In genomic region chr4:183905593-183906485, GRCh38 we compare ENCODE assay signal across 8 cellular contexts. TPM values are rescaled to one million over a fixed set of nuclear protein-coding genes. Genes with fewer than 3 reads are reported as not detected.
A peak's percentile ranks its signal among the peaks of the same experiment; 100 is the strongest.
DNase-seq lines count a peak whose midpoint lies in the region; ATAC-seq and TF ChIP-seq lines count a peak whose summit lies in the region.

No MANE protein-coding gene starts in this region.

- H3K4me3 Mint-ChIP-seq in naive thymus-derived CD4-positive, alpha-beta T cell: peak overlapping the region in 6 of 10 donors; percentile 25 to 74 (median 50)

- peaks cover 0 to 10% (median 4%) of the 10 kb centered on the region in 7 donors for H3K4me1 Mint-ChIP-seq in naive thymus-derived CD4-positive, alpha-beta T cell

- H3K36me3 Mint-ChIP-seq in naive thymus-derived CD4-positive, alpha-beta T cell: peaks cover 0 to 2% (median 0%) of the 10 kb centered on the region in 5 donors

- ATAC-seq in naive thymus-derived CD4-positive, alpha-beta T cell: no peak

- H3K27me3 ChIP-seq in AG04450 (ENCODE audit: control insufficient read depth, insufficient read depth, low read length): peaks cover 44% of the 10 kb centered on the region
- H3K27me3 ChIP-seq in naive thymus-derived CD4-positive, alpha-beta T cell (ENCODE audit: control insufficient read depth in 2 of 2, insufficient read depth in 2 of 2, low read length in 2 of 2): peaks cover 1 to 4% of the 10 kb centered on the region in 2 donors

- H3K4me1 ChIP-seq in naive thymus-derived CD4-positive, alpha-beta T cell (ENCODE audit: control insufficient read depth in 2 of 2, insufficient read depth in 2 of 2, low read length in 2 of 2): peaks cover 0 to 5% of the 10 kb centered on the region in 2 donors

- DNase-seq in AG04450 (ENCODE audit: low read depth, low spot score) (no peak), HEK293T (ENCODE audit: extremely low spot score) (peak; percentile 27), fibroblast of villous mesenchyme (ENCODE audit: low read depth) (peak; percentile 13), NCI-H2196 (lab: John Stamatoyannopoulos, UW; ENCODE audit: unreplicated experiment) (no peak), NCI-H2081 treated with DMSO at 0.1 percent for 48 hours (lab: John Stamatoyannopoulos, UW) (no peak), HuH-7 (ENCODE audit: low spot score) (no peak)
- DNase-seq in naive thymus-derived CD4-positive, alpha-beta T cell: peak in 1 of 9 donors; percentile 23

- peaks cover 3% of the 10 kb centered on the region; the same call in 1 of the 2 replicates for H3K9me3 ChIP-seq in AG04450 (ENCODE audit: control insufficient read depth, insufficient read depth, low read length)
- no peaks in the 10 kb centered on the region for H3K9me3 ChIP-seq in naive thymus-derived CD4-positive, alpha-beta T cell (ENCODE audit: control insufficient read depth in 2 of 3, low read length in 3 of 3)

- POLR2A ChIA-PET in AG04450 (lab: Yijun Ruan, JAX) (interaction anchor here (0.7 kb wide), 1 partner anchor 112 kb away, joined by 6 read pairs; no protein-coding TSS in a partner anchor), HEK293T (lab: Yijun Ruan, JAX) (interaction anchor here (0.7 to 4.2 kb wide), 16 partner anchors 8 to 462 kb away, joined by 3 to 37 read pairs (median 4); no protein-coding TSS in a partner anchor)
- POLR2A ChIA-PET in naive thymus-derived CD4-positive, alpha-beta T cell (lab: Charles Lee): no interaction called here

- TF ChIP-seq CTCF in AG04450 (IDR thresholded peaks at IDR 0.05; ENCODE audit: low read depth, low read length): no peak
- TF ChIP-seq CTCF in VCaP (conservative IDR thresholded peaks at IDR 0.05): 0 out of 2 replicates have a peak, but pooled peaks have one; percentile 2
- TF ChIP-seq CTCF in fibroblast of villous mesenchyme (IDR thresholded peaks at IDR 0.05; ENCODE audit: insufficient read depth, low read depth, low read length): no peak

- no peak overlapping the region for H3K27ac Mint-ChIP-seq in naive thymus-derived CD4-positive, alpha-beta T cell

- peaks cover 0 to 9% (median 0%) of the 10 kb centered on the region in 11 donors for H3K9me3 Mint-ChIP-seq in naive thymus-derived CD4-positive, alpha-beta T cell

- H3K4me3 ChIP-seq in AG04450 (ENCODE audit: low read depth, low read length) (peak overlapping the region; percentile 48), fibroblast of villous mesenchyme (ENCODE audit: low read depth, low read length) (peak overlapping the region; percentile 45)
- no peak overlapping the region for H3K4me3 ChIP-seq in naive thymus-derived CD4-positive, alpha-beta T cell (ENCODE audit: low read length)

- H3K27ac ChIP-seq in AG04450 (ENCODE audit: low read depth, low read length) (no peak overlapping the region), VCaP (peak overlapping the region; percentile 70)
- H3K27ac ChIP-seq in naive thymus-derived CD4-positive, alpha-beta T cell (ENCODE audit: low read depth, low read length): no peak overlapping the region

- CTCF ChIA-PET in AG04450 (lab: Charles Lee): no interaction called here
- CTCF ChIA-PET in HEK293T (lab: Yijun Ruan, JAX): interaction anchor here (0.9 to 1.6 kb wide), 2 partner anchors 194 kb away, joined by 4 to 5 read pairs; no protein-coding TSS in a partner anchor
- CTCF ChIA-PET in naive thymus-derived CD4-positive, alpha-beta T cell (lab: Charles Lee): interaction anchor here (0.6 kb wide), 1 partner anchor 49 kb away, joined by 3 read pairs; no protein-coding TSS in a partner anchor

- intact Hi-C loops in naive thymus-derived CD4-positive, alpha-beta T cell (cut with micrococcal nuclease): loop anchor here in 1 of 2 donors (2.0 to 10.0 kb wide), 2 partner anchors 1109 to 1761 kb away; no protein-coding TSS in a partner anchor

- H3K27me3 Mint-ChIP-seq in naive thymus-derived CD4-positive, alpha-beta T cell: peaks cover 25 to 84% (median 65%) of the 10 kb centered on the region in 5 donors

- no peaks in the 10 kb centered on the region for H3K36me3 ChIP-seq in naive thymus-derived CD4-positive, alpha-beta T cell (ENCODE audit: control insufficient read depth in 2 of 3, insufficient read depth in 3 of 3, low read length in 3 of 3)

TF ChIP-seq in HEK293T, 16 proteins besides CTCF, POLR2A, EP300 and RAD21:
- no peak for TF ChIP-seq BHLHE40 (IDR thresholded peaks at IDR 0.05; ENCODE audit: borderline replicate concordance)
- TF ChIP-seq L3MBTL2 (conservative IDR thresholded peaks at IDR 0.05): peak; percentile 47

RNA-seq across cellular contexts. Expression of gene STOX2, which starts 0.7 kb away (rescaled TPM):
- 2.4 and 3.4 TPM in 2 replicates for polyA plus RNA-seq in AG04450 (2011; rRNA removed)
- 5.6 and 8.1 TPM in 2 replicates for polyA minus RNA-seq in AG04450 (2011; rRNA and poly(A)+ RNA removed)
- total RNA-seq in fibroblast of villous mesenchyme: 0.43 and 0.97 TPM in 2 replicates
- total RNA-seq in naive thymus-derived CD4-positive, alpha-beta T cell: not detected
- not detected for polyA plus RNA-seq in naive thymus-derived CD4-positive, alpha-beta T cell

Comparison
In these comparisons a context has a peak if more than half of its experiments do, and no peak if none do; other contexts are left out.
1. DNase-seq: peak in HEK293T (single experiment) and fibroblast of villous mesenchyme (single experiment); none in AG04450 (single experiment), NCI-H2196 (single experiment), NCI-H2081 treated with DMSO at 0.1 percent for 48 hours (single experiment) and HuH-7 (single experiment).